21 cellular contexts compared by ENCODE assay signal in genomic region chr18:77870894-77871293, GRCh38.
"Had no signal": no experiment of that assay in that cellular context is flagged by ENCODE, and none has a peak within 500 bp of the region (broad histone marks: within the 10 kb centered on the region; RNA-seq: fewer than 3 reads in every experiment).

No MANE protein-coding gene starts in this region.

- H3K9me3 ChIP-seq: MG63, SK-N-SH had no signal

- H3K9ac ChIP-seq: SK-N-SH had no signal

- H3K27me3 ChIP-seq: MG63 had no signal

- H3K4me3 ChIP-seq: MG63 had no signal

- DNase-seq: IMR-90, Karpas-422, KG1, MG63, NCI-H1092, NCI-H1105 treated with DMSO at 0.1 percent for 48 hours, NCI-H1417 treated with DMSO at 0.1 percent for 48 hours, NCI-H146, NCI-H1694 treated with DMSO at 0.1 percent for 48 hours, NCI-H1930, NCI-H2081, NCI-H2107, NCI-H2227 treated with DMSO at 0.1 percent for 48 hours, NCI-H524 treated with DMSO at 0.1 percent for 48 hours, NCI-H69, NCI-H774, RPMI8226, SHP77, SK-N-SH had no signal

- FAIRE-seq: HepG2, RCC 7860 had no signal

- H3K36me3 ChIP-seq: MG63 had no signal

- ATAC-seq: HepG2 had no signal
